ENCODE assay signal across 1 cellular context in genomic region chr1:113928950-113929749, GRCh38.
TF ChIP-seq lines count a peak whose summit lies in the region.

TSS of gene HIPK1 (plus strand) at chr1:113929324.

TF ChIP-seq in HepG2, 621 proteins besides CTCF, POLR2A, EP300 and RAD21 (continued from another document and continues in another):
- TF ChIP-seq E2F2 (CRISPR knock-in tag; IDR thresholded peaks at IDR 0.05; ENCODE audit: borderline replicate concordance) (peak; percentile 83; the same call in 1 of the 2 replicates), ZNF232 (CRISPR knock-in tag; IDR thresholded peaks at IDR 0.05; ENCODE audit: borderline replicate concordance) (peak; percentile 100), MAFG (CRISPR knock-in tag; IDR thresholded peaks at IDR 0.05) (no peak), RXRB (CRISPR knock-in tag; IDR thresholded peaks at IDR 0.05; ENCODE audit: borderline replicate concordance) (peak; percentile 74), ZNF18 (CRISPR knock-in tag; IDR thresholded peaks at IDR 0.05; ENCODE audit: insufficient replicate concordance) (peak; percentile 59), AKNA (CRISPR knock-in tag; IDR thresholded peaks at IDR 0.05; ENCODE audit: borderline replicate concordance) (no peak; the same call in 1 of the 2 replicates), ZNF597 (CRISPR knock-in tag; IDR thresholded peaks at IDR 0.05) (no peak), GMEB2 (CRISPR knock-in tag; IDR thresholded peaks at IDR 0.05; ENCODE audit: low read depth) (peak; percentile 63; the same call in 1 of the 2 replicates), SRSF9 (IDR thresholded peaks at IDR 0.05; ENCODE audit: borderline replicate concordance, insufficient read depth, low read depth, low read length, poor library complexity, severe bottlenecking) (no peak), ETV6 (CRISPR knock-in tag; conservative IDR thresholded peaks at IDR 0.05) (no peak), ZSCAN5A (CRISPR knock-in tag; IDR thresholded peaks at IDR 0.05; ENCODE audit: borderline replicate concordance) (peak; percentile 62; the same call in 1 of the 2 replicates), ZNF205 (CRISPR knock-in tag; IDR thresholded peaks at IDR 0.05) (peak; percentile 17; the same call in 1 of the 2 replicates), ASH2L (IDR thresholded peaks at IDR 0.05; ENCODE audit: insufficient read length, low read depth, low read length) (peak; percentile 86), CENPT (CRISPR knock-in tag; IDR thresholded peaks at IDR 0.05; ENCODE audit: low read depth) (no peak), XRCC5 (optimal IDR thresholded peaks at IDR 0.05; ENCODE audit: low read length) (peak; percentile 99), ZFYVE20 (CRISPR knock-in tag; IDR thresholded peaks at IDR 0.05; ENCODE audit: borderline replicate concordance, low read depth) (peak; percentile 46; the same call in 1 of the 2 replicates), NR2F6 (IDR thresholded peaks at IDR 0.05) (no peak), NR2F6 (CRISPR knock-in tag; IDR thresholded peaks at IDR 0.05) (peak; percentile 49; the same call in 1 of the 2 replicates), ATAD3A (CRISPR knock-in tag; IDR thresholded peaks at IDR 0.05) (no peak), KAT2B (IDR thresholded peaks at IDR 0.05; ENCODE audit: borderline replicate concordance, low read depth, low read length) (no peak), ZNF20 (CRISPR knock-in tag; IDR thresholded peaks at IDR 0.05) (no peak), ARID4A (CRISPR knock-in tag; IDR thresholded peaks at IDR 0.05; ENCODE audit: borderline replicate concordance) (peak; percentile 94), NR0B2 (CRISPR knock-in tag; IDR thresholded peaks at IDR 0.05) (no peak), ZNF816 (CRISPR knock-in tag; IDR thresholded peaks at IDR 0.05; ENCODE audit: borderline replicate concordance) (0 out of 2 replicates have a peak, but pooled peaks have one; percentile 12), ZNF550 (CRISPR knock-in tag; IDR thresholded peaks at IDR 0.05; ENCODE audit: borderline replicate concordance) (no peak), HHEX (CRISPR knock-in tag; IDR thresholded peaks at IDR 0.05) (peak; percentile 8; the same call in 1 of the 2 replicates), ZNF607 (CRISPR knock-in tag; IDR thresholded peaks at IDR 0.05; ENCODE audit: borderline replicate concordance) (peak; percentile 85), ZNF263 (CRISPR knock-in tag; IDR thresholded peaks at IDR 0.05) (peak; percentile 35; the same call in 1 of the 2 replicates), RBFOX2 (IDR thresholded peaks at IDR 0.05; ENCODE audit: low read depth, low read length) (peak; percentile 82), SPEN (CRISPR knock-in tag; IDR thresholded peaks at IDR 0.05; ENCODE audit: low read depth) (peak; percentile 85), ZSCAN22 (CRISPR knock-in tag; IDR thresholded peaks at IDR 0.05) (no peak), ZKSCAN8 (CRISPR knock-in tag; IDR thresholded peaks at IDR 0.05; ENCODE audit: borderline replicate concordance) (peak; percentile 12; the same call in 1 of the 2 replicates), SNAPC4 (CRISPR knock-in tag; IDR thresholded peaks at IDR 0.05) (no peak), ZNF879 (CRISPR knock-in tag; IDR thresholded peaks at IDR 0.05) (peak; percentile 37; the same call in 1 of the 2 replicates), RARA (CRISPR knock-in tag; IDR thresholded peaks at IDR 0.05) (peak; percentile 35)
